In genomic region chr10:74634995-74635536, GRCh38 we compare ENCODE assay signal across 17 cellular contexts.
DNase-seq lines count a peak whose midpoint lies in the region; ATAC-seq and TF ChIP-seq lines count a peak whose summit lies in the region.
"Had no signal": no experiment of that assay in that cellular context is flagged by ENCODE, and none has a peak within 500 bp of the region (broad histone marks: within the 10 kb centered on the region; RNA-seq: fewer than 3 reads in every experiment).

No MANE protein-coding gene starts in this region.

- intact Hi-C loops in activated CD8-positive, alpha-beta T cell treated with anti-CD3 and anti-CD28 coated beads for 36 hours (cut with micrococcal nuclease) = no loop called here

- ATAC-seq in stimulated activated naive B cell treated with anti-CD40 and anti-IgM and Interleukin-4, amounts not matched to agents 10 μg/mL and 1 μg/mL and 100 μg/mL, for 72 hours (replicated peaks) = no peak
- ATAC-seq in activated CD8-positive, alpha-beta T cell treated with anti-CD3 and anti-CD28 coated beads for 36 hours = no peak
- ATAC-seq in GM21390 (IDR thresholded peaks at IDR 0.05; ENCODE audit: unreplicated experiment) = no peak

- no peak overlapping the region for H3K27ac Mint-ChIP-seq in endothelial cell (ENCODE audit: unreplicated experiment)
- H3K27ac Mint-ChIP-seq in stimulated activated naive B cell treated with anti-CD40 and anti-IgM and Interleukin-4, amounts not matched to agents 10 μg/mL and 1 μg/mL and 100 μg/mL, for 72 hours = peak overlapping the region; percentile 68
- no peak overlapping the region for H3K27ac Mint-ChIP-seq in activated CD8-positive, alpha-beta T cell treated with anti-CD3 and anti-CD28 coated beads for 36 hours
- H3K27ac Mint-ChIP-seq: B cell had no signal

- H3K4me3 Mint-ChIP-seq in endothelial cell (ENCODE audit: unreplicated experiment) = peak overlapping the region; percentile 2
- no peak overlapping the region for H3K4me3 Mint-ChIP-seq in stimulated activated naive B cell treated with anti-CD40 and anti-IgM and Interleukin-4, amounts not matched to agents 10 μg/mL and 1 μg/mL and 100 μg/mL, for 72 hours
- H3K4me3 Mint-ChIP-seq in activated CD8-positive, alpha-beta T cell treated with anti-CD3 and anti-CD28 coated beads for 36 hours = no peak overlapping the region
- H3K4me3 Mint-ChIP-seq: B cell had no signal

- TF ChIP-seq CTCF in endothelial cell (IDR thresholded peaks at IDR 0.05; ENCODE audit: unreplicated experiment) = no peak
- TF ChIP-seq CTCF in activated CD8-positive, alpha-beta T cell treated with anti-CD3 and anti-CD28 coated beads for 36 hours (IDR thresholded peaks at IDR 0.05) = no peak

- H3K4me1 Mint-ChIP-seq in endothelial cell (ENCODE audit: unreplicated experiment) = no peaks in the 10 kb centered on the region
- H3K4me1 Mint-ChIP-seq in stimulated activated naive B cell treated with anti-CD40 and anti-IgM and Interleukin-4, amounts not matched to agents 10 μg/mL and 1 μg/mL and 100 μg/mL, for 72 hours = peaks cover 5 to 8% of the 10 kb centered on the region in 2 donors
- H3K4me1 Mint-ChIP-seq in activated CD8-positive, alpha-beta T cell treated with anti-CD3 and anti-CD28 coated beads for 36 hours (ENCODE audit: low read depth) = no peaks in the 10 kb centered on the region
- H3K4me1 Mint-ChIP-seq: CD8-positive, alpha-beta memory T cell had no signal

- H3K27me3 Mint-ChIP-seq in endothelial cell (ENCODE audit: unreplicated experiment) = peaks cover 1% of the 10 kb centered on the region
- H3K27me3 Mint-ChIP-seq in stimulated activated naive B cell treated with anti-CD40 and anti-IgM and Interleukin-4, amounts not matched to agents 10 μg/mL and 1 μg/mL and 100 μg/mL, for 72 hours = no peaks in the 10 kb centered on the region
- no peaks in the 10 kb centered on the region for H3K27me3 Mint-ChIP-seq in activated CD8-positive, alpha-beta T cell treated with anti-CD3 and anti-CD28 coated beads for 36 hours
- H3K27me3 Mint-ChIP-seq: B cell; CD8-positive, alpha-beta memory T cell had no signal

- peaks cover 7% of the 10 kb centered on the region for H3K36me3 Mint-ChIP-seq in endothelial cell (ENCODE audit: low read depth, unreplicated experiment)
- peaks cover 52 to 60% of the 10 kb centered on the region in 2 donors for H3K36me3 Mint-ChIP-seq in stimulated activated naive B cell treated with anti-CD40 and anti-IgM and Interleukin-4, amounts not matched to agents 10 μg/mL and 1 μg/mL and 100 μg/mL, for 72 hours
- peaks cover 41% of the 10 kb centered on the region for H3K36me3 Mint-ChIP-seq in activated CD8-positive, alpha-beta T cell treated with anti-CD3 and anti-CD28 coated beads for 36 hours (ENCODE audit: low read depth)

- CTCF ChIA-PET in activated CD8-positive, alpha-beta T cell treated with anti-CD3 and anti-CD28 coated beads for 36 hours (lab: Charles Lee) = no interaction called here

- DNase-seq in DMS53 (lab: John Stamatoyannopoulos, UW) (peak; percentile 6), DMS53 treated with DMSO at 0.1 percent for 48 hours (lab: John Stamatoyannopoulos, UW; ENCODE audit: unreplicated experiment) (no peak), amniotic epithelial cell (ENCODE audit: low read depth) (peak; percentile 18), endothelial cell (ENCODE audit: low spot score) (no peak), UCSD-AML1 (lab: John Stamatoyannopoulos, UW; ENCODE audit: unreplicated experiment) (no peak)
- DNase-seq in stimulated activated naive B cell treated with anti-CD40 and anti-IgM and Interleukin-4, amounts not matched to agents 10 μg/mL and 1 μg/mL and 100 μg/mL, for 72 hours = no peak
- DNase-seq in activated CD8-positive, alpha-beta T cell treated with anti-CD3 and anti-CD28 coated beads for 36 hours = no peak
- DNase-seq: CD4-positive, CD25-positive, alpha-beta regulatory T cell; CD8-positive, alpha-beta memory T cell; DMS 273 treated with DMSO at 0.1 percent for 48 hours; DND-41; GDM1; GM23248; H7; HCEC 1CT had no signal

- POLR2A ChIA-PET in activated CD8-positive, alpha-beta T cell treated with anti-CD3 and anti-CD28 coated beads for 36 hours (lab: Charles Lee) = no interaction called here

- H3K9me3 Mint-ChIP-seq in endothelial cell (ENCODE audit: unreplicated experiment) = no peaks in the 10 kb centered on the region
- H3K9me3 Mint-ChIP-seq in stimulated activated naive B cell treated with anti-CD40 and anti-IgM and Interleukin-4, amounts not matched to agents 10 μg/mL and 1 μg/mL and 100 μg/mL, for 72 hours = peaks cover 9 to 19% of the 10 kb centered on the region in 2 donors
- H3K9me3 Mint-ChIP-seq in activated CD8-positive, alpha-beta T cell treated with anti-CD3 and anti-CD28 coated beads for 36 hours = peaks cover 10% of the 10 kb centered on the region

Comparison
In these comparisons a context has a peak if more than half of its experiments do, and no peak if none do; other contexts are left out.
1. DNase-seq: peak in DMS53 (single experiment) and amniotic epithelial cell (single experiment); none in DMS53 treated with DMSO at 0.1 percent for 48 hours (single experiment), endothelial cell (single experiment), stimulated activated naive B cell treated with anti-CD40 and anti-IgM and Interleukin-4, amounts not matched to agents 10 μg/mL and 1 μg/mL and 100 μg/mL, for 72 hours (single experiment), activated CD8-positive, alpha-beta T cell treated with anti-CD3 and anti-CD28 coated beads for 36 hours (single experiment) and UCSD-AML1 (single experiment).